Comparison of ENCODE assay signal across 19 cellular contexts in genomic region chr7:44216521-44217030, GRCh38. TPM values are rescaled to one million over a fixed set of nuclear protein-coding genes. Genes with fewer than 3 reads are reported as not detected.
DNase-seq lines count a peak whose midpoint lies in the region; ATAC-seq and TF ChIP-seq lines count a peak whose summit lies in the region.
"Had no signal": no experiment of that assay in that cellular context is flagged by ENCODE, and none has a peak within 500 bp of the region (broad histone marks: within the 10 kb centered on the region; RNA-seq: fewer than 3 reads in every experiment).

No MANE protein-coding gene starts in this region.

- no peak overlapping the region for H3K4me3 Mint-ChIP-seq in brain
- H3K4me3 Mint-ChIP-seq: activated naive CD8-positive, alpha-beta T cell treated with anti-CD3 and anti-CD28 coated beads for 36 hours had no signal

- H3K9me3 ChIP-seq in liver (ENCODE audit: control insufficient read depth in 4 of 4, low read length in 3 of 4): no peaks in the 10 kb centered on the region
- H3K9me3 ChIP-seq in sigmoid colon: no peaks in the 10 kb centered on the region
- no peaks in the 10 kb centered on the region for H3K9me3 ChIP-seq in left lung
- H3K9me3 ChIP-seq: body of pancreas, prostate gland, upper lobe of left lung had no signal

- no peak overlapping the region for H3K4me3 ChIP-seq in liver (ENCODE audit: low read depth in 1 of 3, low read length in 3 of 3)
- no peak overlapping the region for H3K4me3 ChIP-seq in sigmoid colon
- no peak overlapping the region for H3K4me3 ChIP-seq in left lung
- H3K4me3 ChIP-seq: body of pancreas, hepatocyte, prostate gland, upper lobe of left lung had no signal

- H3K36me3 Mint-ChIP-seq in brain: peaks cover 37% of the 10 kb centered on the region

- H3K9me3 Mint-ChIP-seq in brain: peaks cover 0 to 7% (median 0%) of the 10 kb centered on the region in 5 experiments
- H3K9me3 Mint-ChIP-seq: activated naive CD8-positive, alpha-beta T cell treated with anti-CD3 and anti-CD28 coated beads for 36 hours; naive thymus-derived CD8-positive, alpha-beta T cell had no signal

- no peaks in the 10 kb centered on the region for H3K27me3 Mint-ChIP-seq in brain
- H3K27me3 Mint-ChIP-seq: activated naive CD8-positive, alpha-beta T cell treated with anti-CD3 and anti-CD28 coated beads for 36 hours; naive thymus-derived CD8-positive, alpha-beta T cell had no signal

- peak; percentile 53 for DNase-seq in RPMI7951 (ENCODE audit: low read depth)
- DNase-seq in sigmoid colon: peak; percentile 48
- no peak for DNase-seq in left lung
- no peak for DNase-seq in hepatic stellate cell (ENCODE audit: low spot score)
- DNase-seq in DMS53 (lab: John Stamatoyannopoulos, UW): no peak
- DNase-seq: activated CD4-positive, alpha-beta T cell treated with anti-CD3 and anti-CD28 coated beads for 4 hours; activated naive CD8-positive, alpha-beta T cell treated with anti-CD3 and anti-CD28 coated beads for 36 hours; Karpas-422; NCI-H2029 treated with DMSO at 0.1 percent for 48 hours; NCI-H524; stimulated activated CD8-positive, alpha-beta memory T cell treated with anti-CD3 and anti-CD28 coated beads, Interleukin-4, amount 100 ng/mL, for 48 hours had no signal

- H3K27ac Mint-ChIP-seq in brain: peak overlapping the region; percentile 35 to 80 (median 50)
- H3K27ac Mint-ChIP-seq: activated naive CD8-positive, alpha-beta T cell treated with anti-CD3 and anti-CD28 coated beads for 36 hours had no signal

- H3K27ac ChIP-seq in liver (ENCODE audit: low read depth in 1 of 2, low read length in 2 of 2) (no peak overlapping the region), sigmoid colon (no peak overlapping the region), left lung (no peak overlapping the region)
- H3K27ac ChIP-seq: body of pancreas, hepatocyte, prostate gland, upper lobe of left lung had no signal

- no peaks in the 10 kb centered on the region for H3K27me3 ChIP-seq in liver (ENCODE audit: control insufficient read depth in 4 of 4, insufficient read depth in 4 of 4, low read length in 3 of 4)
- peaks cover 0 to 11% (median 0%) of the 10 kb centered on the region in 3 donors for H3K27me3 ChIP-seq in sigmoid colon
- H3K27me3 ChIP-seq in left lung: no peaks in the 10 kb centered on the region
- H3K27me3 ChIP-seq: body of pancreas, hepatocyte, upper lobe of left lung had no signal

- intact Hi-C loops in sigmoid colon (cut with DNase I) (no loop called here), left lung (cut with DNase I) (no loop called here)

- peaks cover 49% of the 10 kb centered on the region for H3K4me1 Mint-ChIP-seq in brain
- H3K4me1 Mint-ChIP-seq: activated naive CD8-positive, alpha-beta T cell treated with anti-CD3 and anti-CD28 coated beads for 36 hours; naive thymus-derived CD8-positive, alpha-beta T cell had no signal

- TF ChIP-seq CTCF in brain (conservative IDR thresholded peaks at IDR 0.05) (no peak), liver (IDR thresholded peaks at IDR 0.05; ENCODE audit: low read depth, low read length, missing input control) (no peak), sigmoid colon (IDR thresholded peaks at IDR 0.05) (no peak), left lung (IDR thresholded peaks at IDR 0.05) (no peak)

- peaks cover 3 to 16% (median 6%) of the 10 kb centered on the region in 4 donors for H3K36me3 ChIP-seq in liver (ENCODE audit: control insufficient read depth in 4 of 4, insufficient read depth in 3 of 4, low read depth in 1 of 4, low read length in 3 of 4)
- peaks cover 4 to 22% (median 10%) of the 10 kb centered on the region in 4 donors for H3K36me3 ChIP-seq in sigmoid colon
- H3K36me3 ChIP-seq in left lung: peaks cover 0 to 34% of the 10 kb centered on the region in 2 donors
- H3K36me3 ChIP-seq: prostate gland had no signal

- no peak for TF ChIP-seq EP300 in sigmoid colon (IDR thresholded peaks at IDR 0.05)

- ATAC-seq in left lung: no peak
- ATAC-seq: body of pancreas; HCT116; naive thymus-derived CD8-positive, alpha-beta T cell had no signal

- TF ChIP-seq RAD21 in liver (IDR thresholded peaks at IDR 0.05): peak in 1 of 2 donors; percentile 8

- WGBS in liver: 83% methylated on average over 9 of the region's 9 CpGs
- 86 to 92% methylated on average over 9 of the region's 9 CpGs for WGBS in sigmoid colon, 2 donors

- H3K4me1 ChIP-seq in liver (ENCODE audit: control insufficient read depth in 4 of 4, insufficient read depth in 4 of 4, low read length in 3 of 4) (no peaks in the 10 kb centered on the region), sigmoid colon (no peaks in the 10 kb centered on the region), left lung (no peaks in the 10 kb centered on the region)
- H3K4me1 ChIP-seq: body of pancreas, prostate gland, upper lobe of left lung had no signal

- TF ChIP-seq POLR2A in sigmoid colon (IDR thresholded peaks at IDR 0.05): no peak

- no peak overlapping the region for H3K9ac ChIP-seq in liver (ENCODE audit: low read depth in 1 of 2, low read length in 2 of 2)

TF ChIP-seq in liver, 16 proteins besides CTCF, POLR2A, EP300 and RAD21:
- TF ChIP-seq GABPA (IDR thresholded peaks at IDR 0.05 in 1 of 2, conservative IDR thresholded peaks at IDR 0.05 in 1 of 2): no peak
- no peak for TF ChIP-seq MAX (IDR thresholded peaks at IDR 0.05)
- peak; percentile 90 for TF ChIP-seq NR2F2 (IDR thresholded peaks at IDR 0.05)
TF ChIP-seq in liver: peak in this region for 1.

RNA-seq across cellular contexts. Expression of gene YKT6, which starts 15.8 kb away (rescaled TPM):
- 118 and 143 TPM in 2 replicates for total RNA-seq in RPMI7951 (2014; rRNA removed; shearing (Covaris generic))
- polyA plus RNA-seq in brain (ENCODE audit: insufficient read depth, low read depth, low replicate concordance): 86.3 TPM
- 10 to 100 TPM; 21.8 to 22.0 TPM for total RNA-seq in liver
- polyA plus RNA-seq in liver: 10 to 100 TPM in 1 of 2 donors, 1 to 10 TPM in 1; 8.1 to 20.3 TPM
- 10 to 100 TPM; 39.2 to 50.1 (median 44.5) TPM for total RNA-seq in sigmoid colon
- 10 to 100 TPM; 63.1 to 95.5 (median 73.3) TPM for polyA plus RNA-seq in sigmoid colon
- 10 to 100 TPM; 66.7 to 88.2 TPM for total RNA-seq in left lung

RNA-seq across cellular contexts. Expression of gene GCK, which starts 27.3 kb away (rescaled TPM):
- 2.4 and 2.6 TPM in 2 replicates for total RNA-seq in RPMI7951 (2014; rRNA removed; shearing (Covaris generic))
- polyA plus RNA-seq in brain (ENCODE audit: insufficient read depth, low read depth, low replicate concordance) (41.6 TPM), liver (10 to 100 TPM in 1 of 2 donors, under 1 TPM in 1; 0.22 to 12.7 TPM), sigmoid colon (under 1 TPM in 2 of 3 donors, not detected in 1; 0.32 to 0.60 TPM)
- total RNA-seq in liver (under 1 TPM; 0.09 to 0.67 TPM), sigmoid colon (1 to 10 TPM in 2 of 4 donors, under 1 TPM in 1, not detected in 1; 0.27 to 1.8 (median 1.4) TPM), left lung (under 1 TPM; 0.34 to 0.50 TPM)

Comparison
In these comparisons a context has a peak if more than half of its experiments do, and no peak if none do; other contexts are left out.
1. DNase-seq: peak in RPMI7951 (single experiment) and sigmoid colon (single experiment); none in left lung (0 of 2), hepatic stellate cell (single experiment) and DMS53 (single experiment).